10 cellular contexts compared by ENCODE assay signal in genomic region chr19:42028304-42029216, GRCh38. TPM values are rescaled to one million over a fixed set of nuclear protein-coding genes. Genes with fewer than 3 reads are reported as not detected.
A peak's percentile ranks its signal among the peaks of the same experiment; 100 is the strongest.
DNase-seq lines count a peak whose midpoint lies in the region; ATAC-seq and TF ChIP-seq lines count a peak whose summit lies in the region.
"Had no signal": no experiment of that assay in that cellular context is flagged by ENCODE, and none has a peak within 500 bp of the region (broad histone marks: within the 10 kb centered on the region; RNA-seq: fewer than 3 reads in every experiment).

No MANE protein-coding gene starts in this region.

- H3K27me3 ChIP-seq in breast epithelium (no peaks in the 10 kb centered on the region), SJCRH30 (no peaks in the 10 kb centered on the region), thoracic aorta (replicated peaks; ENCODE audit: insufficient read depth) (no peaks in the 10 kb centered on the region), suprapubic skin (no peaks in the 10 kb centered on the region)

- H3K9me3 ChIP-seq in breast epithelium (no peaks in the 10 kb centered on the region), SJCRH30 (replicated peaks) (no peaks in the 10 kb centered on the region), thoracic aorta (no peaks in the 10 kb centered on the region), suprapubic skin (no peaks in the 10 kb centered on the region)

- POLR2A ChIA-PET in MCF 10A (lab: Yijun Ruan, JAX) = no interaction called here

- H3K4me1 Mint-ChIP-seq in MCF 10A (ENCODE audit: insufficient read depth, unreplicated experiment) = peaks cover 6% of the 10 kb centered on the region
- H3K4me1 Mint-ChIP-seq: immature natural killer cell had no signal

- no peak overlapping the region for H3K4me3 ChIP-seq in breast epithelium
- no peak overlapping the region for H3K4me3 ChIP-seq in SJCRH30
- H3K4me3 ChIP-seq in thoracic aorta = no peak overlapping the region
- no peak overlapping the region for H3K4me3 ChIP-seq in suprapubic skin

- DNase-seq in MCF 10A (ENCODE audit: unreplicated experiment) (peak; percentile 26), breast epithelium (ENCODE audit: low spot score in 2 of 2) (no peak), SJCRH30 (peak; percentile 30 to 53), erythroblast (lab: John Stamatoyannopoulos, UW) (peak; percentile 19 to 61), thoracic aorta (ENCODE audit: low spot score) (no peak), kidney glomerular epithelial cell (lab: John Stamatoyannopoulos, UW) (no peak), suprapubic skin (ENCODE audit: low spot score in 2 of 2) (no peak)

- no peak for ATAC-seq in thoracic aorta (ENCODE audit: insufficient number of reproducible peaks, low FRiP score, low read depth)
- ATAC-seq in GM21786 (IDR thresholded peaks at IDR 0.05; ENCODE audit: unreplicated experiment) = no peak

- TF ChIP-seq CTCF in MCF 10A (IDR thresholded peaks at IDR 0.05; ENCODE audit: unreplicated experiment) = peak; percentile 36
- TF ChIP-seq CTCF in breast epithelium (IDR thresholded peaks at IDR 0.05) = no peak
- TF ChIP-seq CTCF in thoracic aorta (IDR thresholded peaks at IDR 0.05) = peak; percentile 20
- no peak for TF ChIP-seq CTCF in suprapubic skin (IDR thresholded peaks at IDR 0.05)

- H3K36me3 ChIP-seq in breast epithelium (no peaks in the 10 kb centered on the region), SJCRH30 (no peaks in the 10 kb centered on the region), thoracic aorta (no peaks in the 10 kb centered on the region), suprapubic skin (no peaks in the 10 kb centered on the region)

- peaks cover 11% of the 10 kb centered on the region for H3K27me3 Mint-ChIP-seq in MCF 10A (ENCODE audit: insufficient read depth, unreplicated experiment)

- WGBS in suprapubic skin = 57% methylated on average over 8 of the region's 8 CpGs

- TF ChIP-seq EP300 in suprapubic skin (IDR thresholded peaks at IDR 0.05) = no peak

- peaks cover 7% of the 10 kb centered on the region for H3K36me3 Mint-ChIP-seq in MCF 10A (ENCODE audit: insufficient read depth, unreplicated experiment)
- H3K36me3 Mint-ChIP-seq: immature natural killer cell had no signal

- H3K4me1 ChIP-seq in breast epithelium = no peaks in the 10 kb centered on the region
- H3K4me1 ChIP-seq in SJCRH30 = peaks cover 17% of the 10 kb centered on the region
- peaks cover 9 to 16% of the 10 kb centered on the region in 2 donors for H3K4me1 ChIP-seq in thoracic aorta (ENCODE audit: control insufficient read depth in 1 of 2, low read depth in 2 of 2)
- no peaks in the 10 kb centered on the region for H3K4me1 ChIP-seq in suprapubic skin

- BruUV-seq in MCF 10A (replicated peaks; lab: Mats Ljungman, UMichigan) = no TSS peak

- H3K27ac ChIP-seq in breast epithelium = no peak overlapping the region
- H3K27ac ChIP-seq in SJCRH30 = no peak overlapping the region
- no peak overlapping the region for H3K27ac ChIP-seq in thoracic aorta
- no peak overlapping the region for H3K27ac ChIP-seq in suprapubic skin

- no peak overlapping the region for H3K27ac Mint-ChIP-seq in MCF 10A (ENCODE audit: low read depth, unreplicated experiment)
- H3K27ac Mint-ChIP-seq: immature natural killer cell had no signal

- no peaks in the 10 kb centered on the region for H3K9me3 Mint-ChIP-seq in MCF 10A (ENCODE audit: unreplicated experiment)
- H3K9me3 Mint-ChIP-seq: immature natural killer cell had no signal

- no peak overlapping the region for H3K4me3 Mint-ChIP-seq in MCF 10A (ENCODE audit: unreplicated experiment)
- H3K4me3 Mint-ChIP-seq: immature natural killer cell had no signal

- TF ChIP-seq POLR2A in breast epithelium (IDR thresholded peaks at IDR 0.05) (no peak), erythroblast (IDR thresholded peaks at IDR 0.05; ENCODE audit: low read length) (no peak), suprapubic skin (IDR thresholded peaks at IDR 0.05) (no peak)

- CTCF ChIA-PET in MCF 10A (lab: Yijun Ruan, JAX) = interaction anchor here (0.6 to 1.4 kb wide), 7 partner anchors 11 to 1318 kb away, joined by 3 to 5 read pairs (median 4); no protein-coding TSS in a partner anchor

- intact Hi-C loops in MCF 10A (cut with micrococcal nuclease) = no loop called here
- intact Hi-C loops in breast epithelium (cut with DNase I; ENCODE audit: low total_unique reads) = no loop called here

RNA-seq across cellular contexts. Expression of gene ATP1A3, which starts 34.5 kb away (rescaled TPM):
- total RNA-seq in MCF 10A (2022) (not detected in 2 replicates), breast epithelium (not detected), thoracic aorta (under 1 TPM in 1 of 2 donors, not detected in 1; 0.14 TPM), suprapubic skin (not detected)
- 11.2 and 12.1 TPM in 2 replicates for total RNA-seq in SJCRH30 (2014; rRNA removed; shearing (Covaris generic))
- total RNA-seq: subcutaneous adipose tissue had no signal

RNA-seq across cellular contexts. Expression of gene GRIK5, which starts 41.4 kb away (rescaled TPM):
- 1.6 and 1.8 TPM in 2 replicates for total RNA-seq in MCF 10A (2022)
- 1 to 10 TPM in 2 of 3 donors, not detected in 1; 1.6 to 1.9 TPM for total RNA-seq in breast epithelium
- 10.3 and 10.5 TPM in 2 replicates for total RNA-seq in SJCRH30 (2014; rRNA removed; shearing (Covaris generic))
- 10 to 100 TPM; 22.3 to 24.8 TPM for total RNA-seq in thoracic aorta
- 1 to 10 TPM in 3 of 4 donors, under 1 TPM in 1; 0.68 to 2.3 (median 1.1) TPM for total RNA-seq in suprapubic skin

RNA-seq across cellular contexts. Expression of gene ZNF574, which starts 47.4 kb away (rescaled TPM):
- 12.2 and 13.5 TPM in 2 replicates for total RNA-seq in MCF 10A (2022)
- 10 to 100 TPM; 13.8 to 19.2 (median 15.1) TPM for total RNA-seq in breast epithelium
- total RNA-seq in SJCRH30 (2014; rRNA removed; shearing (Covaris generic)) = 31.1 and 31.5 TPM in 2 replicates
- 10 to 100 TPM; 20.4 to 24.2 TPM for total RNA-seq in thoracic aorta
- total RNA-seq in suprapubic skin = 10 to 100 TPM; 31.1 to 42.9 (median 33.5) TPM

Comparison
In these comparisons a context has a peak if more than half of its experiments do, and no peak if none do; other contexts are left out.
1. DNase-seq: peak in MCF 10A (single experiment), SJCRH30 (2 of 2) and erythroblast (2 of 2); none in breast epithelium (0 of 2), thoracic aorta (single experiment), kidney glomerular epithelial cell (single experiment) and suprapubic skin (0 of 2).
2. CTCF ChIP-seq: peak in MCF 10A (single experiment) and thoracic aorta (single experiment); none in breast epithelium (0 of 3) and suprapubic skin (0 of 2).
3. RNA of gene ATP1A3, which starts 34.5 kb away (total RNA-seq): 11.2 to 12.1 TPM in SJCRH30; 0.14 TPM in thoracic aorta, not detected in suprapubic skin, not detected in MCF 10A and not detected in breast epithelium; every median in the first group is over 10 times any median in the second.